ENCODE assay signal across 10 cellular contexts in the genomic region with DNA sequence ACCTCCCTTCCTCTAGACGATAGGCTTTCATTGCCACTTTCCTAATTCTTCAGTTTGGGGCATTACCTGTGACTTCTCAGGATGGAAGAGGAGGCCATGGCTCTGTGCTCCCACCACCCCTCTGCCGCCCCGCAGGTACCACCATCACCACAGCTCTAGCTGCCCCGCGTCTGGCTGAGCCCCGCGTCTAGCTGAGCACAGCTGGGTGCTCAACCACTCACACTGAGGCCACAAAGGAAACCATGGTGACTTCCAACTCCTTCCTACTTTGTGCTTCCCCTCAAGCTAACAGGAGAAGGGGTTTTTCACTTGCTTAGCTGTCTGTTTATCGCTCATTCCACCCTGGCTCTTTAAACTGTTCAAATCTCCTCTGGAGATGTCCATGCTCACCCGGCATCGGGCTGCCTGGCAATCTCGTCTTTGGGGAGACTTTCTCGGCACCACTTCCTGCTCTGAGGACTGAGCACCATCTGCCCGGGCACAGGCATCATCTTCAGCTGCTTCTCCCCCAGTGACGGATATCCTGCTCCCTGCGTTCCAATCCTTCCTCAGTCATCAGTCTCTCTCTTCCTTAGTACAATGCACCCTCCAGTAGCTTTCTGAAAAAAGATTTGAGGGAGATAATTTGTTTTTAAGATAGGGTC. TPM values are rescaled to one million over a fixed set of nuclear protein-coding genes. Genes with fewer than 3 reads are reported as not detected.
A peak's percentile ranks its signal among the peaks of the same experiment; 100 is the strongest.
DNase-seq lines count a peak whose midpoint lies in the region; ATAC-seq and TF ChIP-seq lines count a peak whose summit lies in the region.
"Had no signal": no experiment of that assay in that cellular context is flagged by ENCODE, and none has a peak within 500 bp of the region (broad histone marks: within the 10 kb centered on the region; RNA-seq: fewer than 3 reads in every experiment).

No MANE protein-coding gene starts in this region.

- peaks cover 3 to 6% of the 10 kb centered on the region in 2 donors for H3K4me1 ChIP-seq in breast epithelium
- H3K4me1 ChIP-seq in fibroblast of lung (ENCODE audit: control insufficient read depth, extremely low read depth, insufficient read depth, low read length), result peaks cover 31% of the 10 kb centered on the region
- peaks cover 33% of the 10 kb centered on the region for H3K4me1 ChIP-seq in stomach smooth muscle (ENCODE audit: control insufficient read depth, insufficient read depth, low read length)
- H3K4me1 ChIP-seq in esophagus squamous epithelium, result peaks cover 13 to 59% (median 38%) of the 10 kb centered on the region in 3 donors

- H3K4me3 ChIP-seq in breast epithelium (no peak overlapping the region), fibroblast of lung (replicated peaks in 1 of 4; ENCODE audit: control extremely low read depth in 1 of 4, insufficient read depth in 1 of 4, low read depth in 3 of 4, low read length in 4 of 4) (no peak overlapping the region), stomach smooth muscle (ENCODE audit: low read length in 2 of 2) (peak overlapping the region in 1 of 2 donors; percentile 57), esophagus squamous epithelium (no peak overlapping the region)

- H3K36me3 ChIP-seq in breast epithelium (no peaks in the 10 kb centered on the region), fibroblast of lung (ENCODE audit: control insufficient read depth, insufficient read depth, low read length) (peaks cover 2% of the 10 kb centered on the region), stomach smooth muscle (ENCODE audit: control insufficient read depth in 2 of 2, insufficient read depth in 2 of 2, low read length in 2 of 2) (peaks cover 0 to 2% of the 10 kb centered on the region in 2 donors), esophagus squamous epithelium (peaks cover 0 to 21% (median 0%) of the 10 kb centered on the region in 3 donors)

- H4K20me1 ChIP-seq in fibroblast of lung (ENCODE audit: control insufficient read depth, extremely low read depth, insufficient read depth, low read length), result no peaks in the 10 kb centered on the region

- ATAC-seq in GM19035 (IDR thresholded peaks at IDR 0.05; ENCODE audit: unreplicated experiment), result no peak

- DNase-seq in MCF 10A (ENCODE audit: unreplicated experiment) (no peak), breast epithelium (ENCODE audit: low spot score in 2 of 2) (no peak), NCI-H69 (lab: John Stamatoyannopoulos, UW) (peak; percentile 89), fibroblast of lung (ENCODE audit: low read depth in 2 of 2) (peak in 1 of 2 donors; percentile 41), NCI-H526 treated with DMSO at 0.1 percent for 48 hours (lab: John Stamatoyannopoulos, UW) (no peak), esophagus squamous epithelium (lab: John Stamatoyannopoulos, UW) (no peak)
- DNase-seq: activated naive CD4-positive, alpha-beta T cell treated with anti-CD3 and anti-CD28 coated beads, Interleukin-2, amount 10 ng/mL, durations not matched to agents 7 days and 5 days; KBM-7 had no signal

- H3K4me3 Mint-ChIP-seq in MCF 10A (ENCODE audit: unreplicated experiment), result peak overlapping the region; percentile 13
- H3K4me3 Mint-ChIP-seq: activated naive CD4-positive, alpha-beta T cell treated with anti-CD3 and anti-CD28 coated beads, Interleukin-2, amount 10 ng/mL, durations not matched to agents 7 days and 5 days had no signal

- no peaks in the 10 kb centered on the region for H3K9me3 Mint-ChIP-seq in MCF 10A (ENCODE audit: unreplicated experiment)
- H3K9me3 Mint-ChIP-seq: activated naive CD4-positive, alpha-beta T cell treated with anti-CD3 and anti-CD28 coated beads, Interleukin-2, amount 10 ng/mL, durations not matched to agents 7 days and 5 days had no signal

- no peak for TF ChIP-seq POLR2A in breast epithelium (IDR thresholded peaks at IDR 0.05)
- TF ChIP-seq POLR2A in esophagus squamous epithelium (IDR thresholded peaks at IDR 0.05), result no peak

- intact Hi-C loops in MCF 10A (cut with micrococcal nuclease) (no loop called here), breast epithelium (cut with DNase I; ENCODE audit: low total_unique reads) (no loop called here), esophagus squamous epithelium (cut with DNase I) (no loop called here)

- no peaks in the 10 kb centered on the region for H3K79me2 ChIP-seq in fibroblast of lung (ENCODE audit: control insufficient read depth, insufficient read depth, low read length)

- H3K27ac ChIP-seq in breast epithelium (no peak overlapping the region), fibroblast of lung (ENCODE audit: insufficient read depth, low read length) (peak overlapping the region; percentile 85), stomach smooth muscle (ENCODE audit: low read length) (peak overlapping the region; percentile 24), esophagus squamous epithelium (no peak overlapping the region)

- H3K4me2 ChIP-seq in fibroblast of lung (ENCODE audit: extremely low read depth, insufficient read depth, low read length), result peak overlapping the region; percentile 68

- H3K36me3 Mint-ChIP-seq in MCF 10A (ENCODE audit: insufficient read depth, unreplicated experiment), result peaks cover 19% of the 10 kb centered on the region

- H3K9me3 ChIP-seq in breast epithelium (no peaks in the 10 kb centered on the region), fibroblast of lung (ENCODE audit: control insufficient read depth, insufficient read depth, low read depth, low read length) (no peaks in the 10 kb centered on the region), stomach smooth muscle (ENCODE audit: control insufficient read depth in 2 of 2, low read length in 2 of 2) (no peaks in the 10 kb centered on the region), esophagus squamous epithelium (no peaks in the 10 kb centered on the region)

- CTCF ChIA-PET in MCF 10A (lab: Yijun Ruan, JAX), result interaction anchor here (1.1 kb wide), 1 partner anchor 35 kb away, joined by 5 read pairs; no protein-coding TSS in a partner anchor

- TF ChIP-seq CTCF in MCF 10A (IDR thresholded peaks at IDR 0.05; ENCODE audit: unreplicated experiment) (no peak), breast epithelium (IDR thresholded peaks at IDR 0.05) (no peak), fibroblast of lung (conservative IDR thresholded peaks at IDR 0.05 in 1 of 2, IDR thresholded peaks at IDR 0.05 in 1 of 2; ENCODE audit: low read depth in 1 of 2, low read length in 2 of 2) (no peak), esophagus squamous epithelium (IDR thresholded peaks at IDR 0.05) (no peak)

- POLR2A ChIA-PET in MCF 10A (lab: Yijun Ruan, JAX), result interaction anchor here (0.7 to 0.8 kb wide), 2 partner anchors 17 to 202 kb away, joined by 3 read pairs; no protein-coding TSS in a partner anchor

- H2AFZ ChIP-seq in fibroblast of lung (ENCODE audit: low read length), result peak overlapping the region; percentile 45

- H3K27me3 ChIP-seq in breast epithelium (no peaks in the 10 kb centered on the region), fibroblast of lung (ENCODE audit: control insufficient read depth, insufficient read depth, low read length) (no peaks in the 10 kb centered on the region), stomach smooth muscle (ENCODE audit: control insufficient read depth in 1 of 2, insufficient read depth in 2 of 2, low read length in 2 of 2) (no peaks in the 10 kb centered on the region), esophagus squamous epithelium (no peaks in the 10 kb centered on the region)

- BruUV-seq in MCF 10A (replicated peaks; lab: Mats Ljungman, UMichigan), result no TSS peak

- no peak overlapping the region for H3K9ac ChIP-seq in fibroblast of lung (ENCODE audit: insufficient read depth, low read length)
- H3K9ac ChIP-seq in stomach smooth muscle (ENCODE audit: low read length in 2 of 2), result no peak overlapping the region

- no peak overlapping the region for H3K27ac Mint-ChIP-seq in MCF 10A (ENCODE audit: low read depth, unreplicated experiment)
- H3K27ac Mint-ChIP-seq: activated naive CD4-positive, alpha-beta T cell treated with anti-CD3 and anti-CD28 coated beads, Interleukin-2, amount 10 ng/mL, durations not matched to agents 7 days and 5 days had no signal

- H3K4me1 Mint-ChIP-seq in MCF 10A (ENCODE audit: insufficient read depth, unreplicated experiment), result peaks cover 47% of the 10 kb centered on the region

- 63 to 75% methylated on average over 14 to 15 of the region's 15 CpGs for WGBS in esophagus squamous epithelium, 2 donors

- H3K27me3 Mint-ChIP-seq in MCF 10A (ENCODE audit: insufficient read depth, unreplicated experiment), result no peaks in the 10 kb centered on the region
- H3K27me3 Mint-ChIP-seq: activated naive CD4-positive, alpha-beta T cell treated with anti-CD3 and anti-CD28 coated beads, Interleukin-2, amount 10 ng/mL, durations not matched to agents 7 days and 5 days had no signal

RNA-seq across cellular contexts. Expression of a gene that starts 59.4 kb away (rescaled TPM):
- total RNA-seq in MCF 10A (2022) (25.2 and 32.0 TPM in 2 replicates), breast epithelium (10 to 100 TPM; 27.7 to 33.9 (median 28.8) TPM), fibroblast of lung (29.4 and 31.8 TPM in 2 replicates), esophagus squamous epithelium (10 to 100 TPM; 16.6 to 40.4 (median 30.2) TPM)
- 9.8 and 11.6 TPM in 2 replicates for polyA plus RNA-seq in fibroblast of lung
- polyA plus RNA-seq in fibroblast of lung (2012), result 19.9 and 28.3 TPM in 2 replicates
- polyA minus RNA-seq in fibroblast of lung (ENCODE audit: low replicate concordance), result 36.7 and 41.3 TPM in 2 replicates

Comparison
In these comparisons a context has a peak if more than half of its experiments do, and no peak if none do; other contexts are left out.
1. H3K27ac ChIP-seq: peak in fibroblast of lung (single experiment) and stomach smooth muscle (single experiment); none in breast epithelium (0 of 2) and esophagus squamous epithelium (0 of 4).